ENCODE assay signal across 2 cellular contexts in the genomic region with DNA sequence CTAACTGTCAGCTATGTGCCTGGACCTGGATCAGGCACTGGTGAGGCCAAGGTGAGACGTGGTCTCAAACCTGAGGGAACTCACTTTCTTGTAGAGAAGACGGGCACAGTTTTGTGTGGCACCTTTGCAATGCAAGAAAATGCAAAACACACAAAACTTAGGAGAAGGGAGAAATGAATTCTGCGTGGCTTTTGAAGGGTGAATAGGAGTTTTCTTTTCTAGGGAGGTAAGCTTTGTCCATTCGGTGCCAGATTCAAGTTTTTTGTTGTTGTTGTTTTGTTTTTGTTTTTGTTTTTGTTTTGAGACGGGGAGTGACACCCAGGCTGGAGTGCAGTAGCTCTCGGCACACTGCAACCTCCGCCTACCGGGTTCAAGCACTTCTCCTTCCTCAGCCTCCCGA.
TF ChIP-seq lines count a peak whose summit lies in the region.

No MANE protein-coding gene starts in this region.

TF ChIP-seq in HCT116, 20 proteins besides CTCF, POLR2A, EP300 and RAD21:
- TF ChIP-seq ZNF274 (IDR thresholded peaks at IDR 0.05; ENCODE audit: low read depth, low read length) (no peak), SRF (IDR thresholded peaks at IDR 0.05; ENCODE audit: low read depth) (no peak), FOSL1 (IDR thresholded peaks at IDR 0.05; ENCODE audit: low read depth) (no peak), ZFX (IDR thresholded peaks at IDR 0.05) (no peak), ELF1 (IDR thresholded peaks at IDR 0.05; ENCODE audit: borderline replicate concordance, low read depth) (no peak), EZH2phosphoT487 (IDR thresholded peaks at IDR 0.05; ENCODE audit: borderline replicate concordance) (no peak), EGR1 (IDR thresholded peaks at IDR 0.05; ENCODE audit: low read depth) (no peak), EZH2 (IDR thresholded peaks at IDR 0.05) (no peak), SIN3A (IDR thresholded peaks at IDR 0.05; ENCODE audit: low read depth) (no peak), JUND (IDR thresholded peaks at IDR 0.05) (no peak), YY1 (IDR thresholded peaks at IDR 0.05; ENCODE audit: extremely low read depth, insufficient replicate concordance, low read depth, low read length) (no peak), CEBPB (IDR thresholded peaks at IDR 0.05; ENCODE audit: low read depth) (no peak)
- TF ChIP-seq, protein P1, sequence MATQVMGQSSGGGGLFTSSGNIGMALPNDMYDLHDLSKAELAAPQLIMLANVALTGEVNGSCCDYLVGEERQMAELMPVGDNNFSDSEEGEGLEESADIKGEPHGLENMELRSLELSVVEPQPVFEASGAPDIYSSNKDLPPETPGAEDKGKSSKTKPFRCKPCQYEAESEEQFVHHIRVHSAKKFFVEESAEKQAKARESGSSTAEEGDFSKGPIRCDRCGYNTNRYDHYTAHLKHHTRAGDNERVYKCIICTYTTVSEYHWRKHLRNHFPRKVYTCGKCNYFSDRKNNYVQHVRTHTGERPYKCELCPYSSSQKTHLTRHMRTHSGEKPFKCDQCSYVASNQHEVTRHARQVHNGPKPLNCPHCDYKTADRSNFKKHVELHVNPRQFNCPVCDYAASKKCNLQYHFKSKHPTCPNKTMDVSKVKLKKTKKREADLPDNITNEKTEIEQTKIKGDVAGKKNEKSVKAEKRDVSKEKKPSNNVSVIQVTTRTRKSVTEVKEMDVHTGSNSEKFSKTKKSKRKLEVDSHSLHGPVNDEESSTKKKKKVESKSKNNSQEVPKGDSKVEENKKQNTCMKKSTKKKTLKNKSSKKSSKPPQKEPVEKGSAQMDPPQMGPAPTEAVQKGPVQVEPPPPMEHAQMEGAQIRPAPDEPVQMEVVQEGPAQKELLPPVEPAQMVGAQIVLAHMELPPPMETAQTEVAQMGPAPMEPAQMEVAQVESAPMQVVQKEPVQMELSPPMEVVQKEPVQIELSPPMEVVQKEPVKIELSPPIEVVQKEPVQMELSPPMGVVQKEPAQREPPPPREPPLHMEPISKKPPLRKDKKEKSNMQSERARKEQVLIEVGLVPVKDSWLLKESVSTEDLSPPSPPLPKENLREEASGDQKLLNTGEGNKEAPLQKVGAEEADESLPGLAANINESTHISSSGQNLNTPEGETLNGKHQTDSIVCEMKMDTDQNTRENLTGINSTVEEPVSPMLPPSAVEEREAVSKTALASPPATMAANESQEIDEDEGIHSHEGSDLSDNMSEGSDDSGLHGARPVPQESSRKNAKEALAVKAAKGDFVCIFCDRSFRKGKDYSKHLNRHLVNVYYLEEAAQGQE (IDR thresholded peaks at IDR 0.05; ENCODE audit: low read depth), result no peak
- TF ChIP-seq, protein P2, sequence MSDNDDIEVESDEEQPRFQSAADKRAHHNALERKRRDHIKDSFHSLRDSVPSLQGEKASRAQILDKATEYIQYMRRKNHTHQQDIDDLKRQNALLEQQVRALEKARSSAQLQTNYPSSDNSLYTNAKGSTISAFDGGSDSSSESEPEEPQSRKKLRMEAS (IDR thresholded peaks at IDR 0.05), result no peak
- TF ChIP-seq, protein P3, sequence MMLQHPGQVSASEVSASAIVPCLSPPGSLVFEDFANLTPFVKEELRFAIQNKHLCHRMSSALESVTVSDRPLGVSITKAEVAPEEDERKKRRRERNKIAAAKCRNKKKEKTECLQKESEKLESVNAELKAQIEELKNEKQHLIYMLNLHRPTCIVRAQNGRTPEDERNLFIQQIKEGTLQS (IDR thresholded peaks at IDR 0.05), result no peak
- TF ChIP-seq, protein P4, sequence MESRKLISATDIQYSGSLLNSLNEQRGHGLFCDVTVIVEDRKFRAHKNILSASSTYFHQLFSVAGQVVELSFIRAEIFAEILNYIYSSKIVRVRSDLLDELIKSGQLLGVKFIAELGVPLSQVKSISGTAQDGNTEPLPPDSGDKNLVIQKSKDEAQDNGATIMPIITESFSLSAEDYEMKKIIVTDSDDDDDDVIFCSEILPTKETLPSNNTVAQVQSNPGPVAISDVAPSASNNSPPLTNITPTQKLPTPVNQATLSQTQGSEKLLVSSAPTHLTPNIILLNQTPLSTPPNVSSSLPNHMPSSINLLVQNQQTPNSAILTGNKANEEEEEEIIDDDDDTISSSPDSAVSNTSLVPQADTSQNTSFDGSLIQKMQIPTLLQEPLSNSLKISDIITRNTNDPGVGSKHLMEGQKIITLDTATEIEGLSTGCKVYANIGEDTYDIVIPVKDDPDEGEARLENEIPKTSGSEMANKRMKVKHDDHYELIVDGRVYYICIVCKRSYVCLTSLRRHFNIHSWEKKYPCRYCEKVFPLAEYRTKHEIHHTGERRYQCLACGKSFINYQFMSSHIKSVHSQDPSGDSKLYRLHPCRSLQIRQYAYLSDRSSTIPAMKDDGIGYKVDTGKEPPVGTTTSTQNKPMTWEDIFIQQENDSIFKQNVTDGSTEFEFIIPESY (IDR thresholded peaks at IDR 0.05; ENCODE audit: extremely low read depth, insufficient replicate concordance, low read length), result no peak
TF ChIP-seq in HCT116: peak in this region for 0.

TF ChIP-seq in GM12878, 131 proteins besides CTCF, POLR2A, EP300 and RAD21:
- TF ChIP-seq, protein P5, sequence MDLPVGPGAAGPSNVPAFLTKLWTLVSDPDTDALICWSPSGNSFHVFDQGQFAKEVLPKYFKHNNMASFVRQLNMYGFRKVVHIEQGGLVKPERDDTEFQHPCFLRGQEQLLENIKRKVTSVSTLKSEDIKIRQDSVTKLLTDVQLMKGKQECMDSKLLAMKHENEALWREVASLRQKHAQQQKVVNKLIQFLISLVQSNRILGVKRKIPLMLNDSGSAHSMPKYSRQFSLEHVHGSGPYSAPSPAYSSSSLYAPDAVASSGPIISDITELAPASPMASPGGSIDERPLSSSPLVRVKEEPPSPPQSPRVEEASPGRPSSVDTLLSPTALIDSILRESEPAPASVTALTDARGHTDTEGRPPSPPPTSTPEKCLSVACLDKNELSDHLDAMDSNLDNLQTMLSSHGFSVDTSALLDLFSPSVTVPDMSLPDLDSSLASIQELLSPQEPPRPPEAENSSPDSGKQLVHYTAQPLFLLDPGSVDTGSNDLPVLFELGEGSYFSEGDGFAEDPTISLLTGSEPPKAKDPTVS (IDR thresholded peaks at IDR 0.05; ENCODE audit: low read depth, low read length), result no peak
- TF ChIP-seq STAT3 (IDR thresholded peaks at IDR 0.05; ENCODE audit: low read depth, low read length), result no peak
- TF ChIP-seq, protein P4 (IDR thresholded peaks at IDR 0.05), result no peak
- no peak for TF ChIP-seq EZH2 (IDR thresholded peaks at IDR 0.05; ENCODE audit: borderline replicate concordance, control insufficient read depth, low read depth, low read length)
- TF ChIP-seq, protein P6, sequence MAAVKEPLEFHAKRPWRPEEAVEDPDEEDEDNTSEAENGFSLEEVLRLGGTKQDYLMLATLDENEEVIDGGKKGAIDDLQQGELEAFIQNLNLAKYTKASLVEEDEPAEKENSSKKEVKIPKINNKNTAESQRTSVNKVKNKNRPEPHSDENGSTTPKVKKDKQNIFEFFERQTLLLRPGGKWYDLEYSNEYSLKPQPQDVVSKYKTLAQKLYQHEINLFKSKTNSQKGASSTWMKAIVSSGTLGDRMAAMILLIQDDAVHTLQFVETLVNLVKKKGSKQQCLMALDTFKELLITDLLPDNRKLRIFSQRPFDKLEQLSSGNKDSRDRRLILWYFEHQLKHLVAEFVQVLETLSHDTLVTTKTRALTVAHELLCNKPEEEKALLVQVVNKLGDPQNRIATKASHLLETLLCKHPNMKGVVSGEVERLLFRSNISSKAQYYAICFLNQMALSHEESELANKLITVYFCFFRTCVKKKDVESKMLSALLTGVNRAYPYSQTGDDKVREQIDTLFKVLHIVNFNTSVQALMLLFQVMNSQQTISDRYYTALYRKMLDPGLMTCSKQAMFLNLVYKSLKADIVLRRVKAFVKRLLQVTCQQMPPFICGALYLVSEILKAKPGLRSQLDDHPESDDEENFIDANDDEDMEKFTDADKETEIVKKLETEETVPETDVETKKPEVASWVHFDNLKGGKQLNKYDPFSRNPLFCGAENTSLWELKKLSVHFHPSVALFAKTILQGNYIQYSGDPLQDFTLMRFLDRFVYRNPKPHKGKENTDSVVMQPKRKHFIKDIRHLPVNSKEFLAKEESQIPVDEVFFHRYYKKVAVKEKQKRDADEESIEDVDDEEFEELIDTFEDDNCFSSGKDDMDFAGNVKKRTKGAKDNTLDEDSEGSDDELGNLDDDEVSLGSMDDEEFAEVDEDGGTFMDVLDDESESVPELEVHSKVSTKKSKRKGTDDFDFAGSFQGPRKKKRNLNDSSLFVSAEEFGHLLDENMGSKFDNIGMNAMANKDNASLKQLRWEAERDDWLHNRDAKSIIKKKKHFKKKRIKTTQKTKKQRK (IDR thresholded peaks at IDR 0.05; ENCODE audit: low read depth, low read length), result no peak
TF ChIP-seq in GM12878: peak in this region for 0.
